Comparison of ENCODE assay signal across 1 cellular context in genomic region chr1:8167936-8168335, GRCh38.
TF ChIP-seq lines count a peak whose summit lies in the region.

No MANE protein-coding gene starts in this region.

TF ChIP-seq in liver, 16 proteins besides CTCF, POLR2A, EP300 and RAD21 (continued from another document):
- TF ChIP-seq, protein P1, sequence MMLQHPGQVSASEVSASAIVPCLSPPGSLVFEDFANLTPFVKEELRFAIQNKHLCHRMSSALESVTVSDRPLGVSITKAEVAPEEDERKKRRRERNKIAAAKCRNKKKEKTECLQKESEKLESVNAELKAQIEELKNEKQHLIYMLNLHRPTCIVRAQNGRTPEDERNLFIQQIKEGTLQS (IDR thresholded peaks at IDR 0.05) = no peak
- no peak for TF ChIP-seq EGR1 (IDR thresholded peaks at IDR 0.05; ENCODE audit: low read depth in 2 of 2)
